ENCODE assay signal across 14 cellular contexts in genomic region chr1:185426761-185427698, GRCh38.
A peak's percentile ranks its signal among the peaks of the same experiment; 100 is the strongest.
DNase-seq lines count a peak whose midpoint lies in the region; ATAC-seq lines count a peak whose summit lies in the region.
"Had no signal": no experiment of that assay in that cellular context is flagged by ENCODE, and none has a peak within 500 bp of the region (broad histone marks: within the 10 kb centered on the region; RNA-seq: fewer than 3 reads in every experiment).

No MANE protein-coding gene starts in this region.

- DNase-seq in NOMO-1 (lab: John Stamatoyannopoulos, UW; ENCODE audit: unreplicated experiment in 2 of 2) = peak; percentile 26 to 50
- no peak for DNase-seq in NOMO-1 treated with dmso at 0.1 percent for 144 hours (lab: John Stamatoyannopoulos, UW; ENCODE audit: unreplicated experiment)
- peak; percentile 5 for DNase-seq in amniotic stem cell (lab: John Stamatoyannopoulos, UW)
- DNase-seq in left cardiac atrium = peak; percentile 51
- no peak for DNase-seq in stimulated activated CD4-positive, alpha-beta T cell treated with anti-CD3 and anti-CD28 coated beads, Interleukin-2, amount 100 ng/mL, for 24 hours
- DNase-seq: 8988T, DMS 273 treated with DMSO at 0.1 percent for 48 hours, NCI-H1694, NCI-H69, upper lobe of right lung had no signal

- H3K27ac ChIP-seq in subcutaneous abdominal adipose tissue (ENCODE audit: low read depth, low read length) = peak overlapping the region; percentile 56
- H3K27ac ChIP-seq: epithelial cell of prostate, upper lobe of right lung had no signal

- peak overlapping the region in 2 of 5 donors; percentile 2 to 13 for H3K4me3 ChIP-seq in subcutaneous abdominal adipose tissue (ENCODE audit: low read depth in 1 of 5, low read length in 5 of 5)
- H3K4me3 ChIP-seq: upper lobe of right lung had no signal

- H3K9me3 ChIP-seq in subcutaneous abdominal adipose tissue (ENCODE audit: control insufficient read depth in 5 of 5, low read length in 5 of 5) = no peaks in the 10 kb centered on the region
- H3K9me3 ChIP-seq: upper lobe of right lung had no signal

- ATAC-seq in left cardiac atrium (peak; percentile 87 to 90), HG03039 (IDR thresholded peaks at IDR 0.05; ENCODE audit: unreplicated experiment) (no peak), GM21723 (IDR thresholded peaks at IDR 0.05; ENCODE audit: unreplicated experiment) (no peak)
- ATAC-seq: upper lobe of right lung had no signal

- peaks cover 4 to 17% (median 13%) of the 10 kb centered on the region in 5 donors for H3K4me1 ChIP-seq in subcutaneous abdominal adipose tissue (ENCODE audit: control insufficient read depth in 5 of 5, insufficient read depth in 5 of 5, low read length in 5 of 5)
- H3K4me1 ChIP-seq: upper lobe of right lung had no signal

- intact Hi-C loops in left cardiac atrium (cut with DNase I) = no loop called here

- no peaks in the 10 kb centered on the region for H3K36me3 ChIP-seq in subcutaneous abdominal adipose tissue (ENCODE audit: control insufficient read depth in 5 of 5, insufficient read depth in 5 of 5, low read length in 5 of 5)
- H3K36me3 ChIP-seq: upper lobe of right lung had no signal

- no peak overlapping the region for H3K9ac ChIP-seq in subcutaneous abdominal adipose tissue (ENCODE audit: low read length in 5 of 5)

- no peaks in the 10 kb centered on the region for H3K27me3 ChIP-seq in subcutaneous abdominal adipose tissue (ENCODE audit: control insufficient read depth in 5 of 5, insufficient read depth in 4 of 5, low read length in 5 of 5)
- H3K27me3 ChIP-seq: upper lobe of right lung had no signal

Comparison
In these comparisons a context has a peak if more than half of its experiments do, and no peak if none do; other contexts are left out.
1. DNase-seq: peak in NOMO-1 (2 of 2), amniotic stem cell (single experiment) and left cardiac atrium (single experiment); none in NOMO-1 treated with dmso at 0.1 percent for 144 hours (single experiment) and stimulated activated CD4-positive, alpha-beta T cell treated with anti-CD3 and anti-CD28 coated beads, Interleukin-2, amount 100 ng/mL, for 24 hours (0 of 2).
2. ATAC-seq: peak in left cardiac atrium (2 of 2); none in HG03039 (single experiment) and GM21723 (single experiment).